In the genomic region with DNA sequence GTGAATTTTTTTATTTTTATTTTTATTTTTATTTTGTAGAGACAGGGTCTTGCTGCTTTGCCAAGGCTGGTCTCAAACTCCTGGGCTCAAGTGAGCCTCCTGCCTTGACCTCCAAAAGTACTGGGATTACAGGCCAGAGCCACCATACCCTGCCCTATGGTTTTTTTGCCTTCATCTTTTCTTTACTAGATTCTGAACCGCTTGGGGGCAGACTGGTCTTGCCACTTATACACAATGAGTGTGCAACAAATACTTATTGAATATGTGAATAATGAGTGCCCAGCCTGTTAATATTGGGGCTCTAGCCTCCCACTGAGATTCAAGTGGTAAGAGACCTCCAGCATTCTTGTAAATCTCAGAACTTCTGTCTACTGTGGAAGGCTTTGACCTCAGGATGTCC, we compare ENCODE assay signal across 12 cellular contexts. TPM values are rescaled to one million over a fixed set of nuclear protein-coding genes. Genes with fewer than 3 reads are reported as not detected.
DNase-seq lines count a peak whose midpoint lies in the region; ATAC-seq, FAIRE-seq and TF ChIP-seq lines count a peak whose summit lies in the region.
"Had no signal": no experiment of that assay in that cellular context is flagged by ENCODE, and none has a peak within 500 bp of the region (broad histone marks: within the 10 kb centered on the region; RNA-seq: fewer than 3 reads in every experiment).

No MANE protein-coding gene starts in this region.

- TF ChIP-seq CTCF in GM12864 (IDR thresholded peaks at IDR 0.05; ENCODE audit: low read depth, low read length, missing control alignments) (peak; percentile 46), colonic mucosa (IDR thresholded peaks at IDR 0.05) (no peak), heart left ventricle (IDR thresholded peaks at IDR 0.05) (peak in 1 of 12 donors; percentile 22)

- H3K9me3 ChIP-seq in colonic mucosa (no peaks in the 10 kb centered on the region), small intestine (ENCODE audit: control insufficient read depth, low read depth) (no peaks in the 10 kb centered on the region), heart left ventricle (no peaks in the 10 kb centered on the region)
- H3K9me3 ChIP-seq: sigmoid colon had no signal

- H3K4me3 ChIP-seq in GM12864 (ENCODE audit: low read depth, low read length), result no peak overlapping the region
- no peak overlapping the region for H3K4me3 ChIP-seq in colonic mucosa
- no peak overlapping the region for H3K4me3 ChIP-seq in small intestine (ENCODE audit: low read depth in 1 of 2, low read length in 2 of 2)
- no peak overlapping the region for H3K4me3 ChIP-seq in heart left ventricle
- H3K4me3 ChIP-seq: sigmoid colon had no signal

- H3K27me3 ChIP-seq in colonic mucosa (no peaks in the 10 kb centered on the region), small intestine (ENCODE audit: control insufficient read depth in 2 of 2, insufficient read depth in 2 of 2, low read length in 2 of 2) (no peaks in the 10 kb centered on the region), heart left ventricle (no peaks in the 10 kb centered on the region)
- H3K27me3 ChIP-seq: sigmoid colon had no signal

- CTCF ChIA-PET in T-cell (lab: Charles Lee), result interaction anchor here in 1 of 2 donors (1.4 to 2.8 kb wide), 2 partner anchors 10 to 42 kb away, joined by 4 to 6 read pairs; no protein-coding TSS in a partner anchor

- peaks cover 32% of the 10 kb centered on the region for H3K36me3 Mint-ChIP-seq in T-cell

- H3K27ac Mint-ChIP-seq in T-cell, result peak overlapping the region; percentile 92 to 98

- DNase-seq in GM12864 (ENCODE audit: low read depth) (no peak), T-cell (peak in 1 of 34 experiments; percentile 19), colonic mucosa (no peak), small intestine (peak; percentile 54), heart left ventricle (no peak), kidney tubule cell (ENCODE audit: low spot score) (no peak)
- DNase-seq: caudate nucleus, DMS53, NCI-H2107, SHP77 treated with DMSO at 0.1 percent for 48 hours, sigmoid colon had no signal

- H3K4me3 Mint-ChIP-seq in T-cell, result peak overlapping the region; percentile 95 to 98 (median 98)

- no peaks in the 10 kb centered on the region for H3K27me3 Mint-ChIP-seq in T-cell

- H3K4me1 ChIP-seq in colonic mucosa, result no peaks in the 10 kb centered on the region
- H3K4me1 ChIP-seq in small intestine (ENCODE audit: control insufficient read depth in 2 of 2, insufficient read depth in 1 of 2, low read depth in 1 of 2, low read length in 1 of 2), result peaks cover 25 to 27% of the 10 kb centered on the region in 2 donors
- H3K4me1 ChIP-seq in heart left ventricle, result peaks cover 6 to 79% (median 47%) of the 10 kb centered on the region in 12 donors

- intact Hi-C loops in colonic mucosa (cut with DNase I), result loop anchor here (10.0 kb wide), 1 partner anchor 174 kb away; no protein-coding TSS in a partner anchor
- intact Hi-C loops in heart left ventricle (cut with DNase I), result loop anchor here in 9 of 10 donors (2.0 to 10.0 kb wide), 13 partner anchors 22 to 336 kb away; a partner anchor contains a TSS

- H3K27ac ChIP-seq in colonic mucosa (peak overlapping the region; percentile 2), small intestine (ENCODE audit: low read depth in 1 of 2, low read length in 1 of 2) (peak overlapping the region in 1 of 2 donors; percentile 41), heart left ventricle (peak overlapping the region in 2 of 12 donors; percentile 44 to 91)

- ATAC-seq in T-cell (replicated peaks in 1 of 4) (no peak), heart left ventricle (no peak), HG02571 (IDR thresholded peaks at IDR 0.05; ENCODE audit: unreplicated experiment) (no peak)

- no peak for FAIRE-seq in small intestine (lab: Jason Lieb, UNC)

- H3K4me1 Mint-ChIP-seq in T-cell, result peaks cover 78 to 86% (median 78%) of the 10 kb centered on the region in 3 donors

- TF ChIP-seq POLR2A in heart left ventricle (IDR thresholded peaks at IDR 0.05), result no peak

- H3K36me3 ChIP-seq in colonic mucosa (no peaks in the 10 kb centered on the region), small intestine (ENCODE audit: control insufficient read depth in 2 of 2, insufficient read depth in 2 of 2, low read length in 2 of 2) (no peaks in the 10 kb centered on the region), heart left ventricle (peaks cover 0 to 8% (median 0%) of the 10 kb centered on the region in 9 donors)
- H3K36me3 ChIP-seq: sigmoid colon had no signal

- no peaks in the 10 kb centered on the region for H3K9me3 Mint-ChIP-seq in T-cell

- no peak overlapping the region for H3K9ac ChIP-seq in colonic mucosa (ENCODE audit: low read depth in 2 of 2, low read length in 2 of 2)

- 15 to 71% (median 30%) methylated on average over 1 of the region's 1 CpG for WGBS in small intestine, 3 donors
- 65 to 88% (median 69%) methylated on average over 1 of the region's 1 CpG for WGBS in heart left ventricle, 4 donors

- POLR2A ChIA-PET in T-cell (lab: Charles Lee), result interaction anchor here (0.6 to 0.7 kb wide), 2 partner anchors 24 to 223 kb away, joined by 3 to 7 read pairs; no protein-coding TSS in a partner anchor

RNA-seq across cellular contexts. Expression of gene NCK2, which starts 3.9 kb away (rescaled TPM):
- total RNA-seq in T-cell (100 to 1,000 TPM in 4 of 5 donors, 10 to 100 TPM in 1; 97.7 to 154 (median 120) TPM), colonic mucosa (10 to 100 TPM; 51.3 to 67.5 TPM), heart left ventricle (10 to 100 TPM; 28.4 to 54.2 (median 35.0) TPM)
- polyA plus RNA-seq in small intestine (100 to 1,000 TPM in 2 of 3 donors, 10 to 100 TPM in 1; 59.6 to 124 (median 103) TPM), heart left ventricle (10 to 100 TPM; 22.6 to 23.9 TPM)
